ENCODE assay signal across 20 cellular contexts in genomic region chr4:61296115-61296514, GRCh38.
DNase-seq lines count a peak whose midpoint lies in the region; ATAC-seq and TF ChIP-seq lines count a peak whose summit lies in the region.
"Had no signal": no experiment of that assay in that cellular context is flagged by ENCODE, and none has a peak within 500 bp of the region (broad histone marks: within the 10 kb centered on the region; RNA-seq: fewer than 3 reads in every experiment).

No MANE protein-coding gene starts in this region.

- no peaks in the 10 kb centered on the region for H4K20me1 ChIP-seq in GM23338 (replicated peaks; ENCODE audit: insufficient read depth)
- H4K20me1 ChIP-seq in Karpas-422 (ENCODE audit: insufficient read depth, low read depth, low read length), result no peaks in the 10 kb centered on the region
- H4K20me1 ChIP-seq in SK-N-SH (ENCODE audit: insufficient read depth), result no peaks in the 10 kb centered on the region

- H3K27me3 Mint-ChIP-seq in GM23338 (ENCODE audit: insufficient read depth, low read depth, poor library complexity) (peaks cover 5% of the 10 kb centered on the region), endothelial cell (ENCODE audit: unreplicated experiment) (peaks cover 1% of the 10 kb centered on the region)

- peak overlapping the region; percentile 87 for H3K27ac Mint-ChIP-seq in GM23338
- peak overlapping the region; percentile 69 for H3K27ac Mint-ChIP-seq in endothelial cell (ENCODE audit: unreplicated experiment)
- H3K27ac Mint-ChIP-seq: T-helper 1 cell treated with Interleukin-12 subunit alpha and Interleukin-12 subunit beta and Interleukin-4 antibody, amounts not matched to agents 30 μg/mL and 1 μg/mL, for 36 hours had no signal

- ATAC-seq in GM23338, result peak; percentile 21; the same call in 1 of the 3 replicates
- ATAC-seq in HG02610 (IDR thresholded peaks at IDR 0.05; ENCODE audit: unreplicated experiment), result peak; percentile 48
- ATAC-seq: K562 had no signal

- CTCF ChIA-PET in SK-N-SH (lab: Yijun Ruan, JAX), result no interaction called here

- H3K9me2 ChIP-seq in GM23338 (ENCODE audit: insufficient read depth), result no peaks in the 10 kb centered on the region
- no peaks in the 10 kb centered on the region for H3K9me2 ChIP-seq in Karpas-422 (replicated peaks; ENCODE audit: insufficient read depth, low read length)
- no peaks in the 10 kb centered on the region for H3K9me2 ChIP-seq in SK-N-SH

- no peaks in the 10 kb centered on the region for H3K36me3 Mint-ChIP-seq in GM23338 (ENCODE audit: low read depth)
- no peaks in the 10 kb centered on the region for H3K36me3 Mint-ChIP-seq in endothelial cell (ENCODE audit: low read depth, unreplicated experiment)

- H3K36me3 ChIP-seq in GM23338 (ENCODE audit: insufficient read depth) (no peaks in the 10 kb centered on the region), Karpas-422 (ENCODE audit: insufficient read depth, low read length) (no peaks in the 10 kb centered on the region), SK-N-SH (replicated peaks in 1 of 2; ENCODE audit: control insufficient read depth in 1 of 2, insufficient read depth in 2 of 2, low read length in 1 of 2) (no peaks in the 10 kb centered on the region), stomach (no peaks in the 10 kb centered on the region)

- H3K79me2 ChIP-seq in GM23338 (replicated peaks; ENCODE audit: insufficient read depth) (no peaks in the 10 kb centered on the region), Karpas-422 (ENCODE audit: low read length) (no peaks in the 10 kb centered on the region), SK-N-SH (ENCODE audit: insufficient read depth) (no peaks in the 10 kb centered on the region)

- H3K9ac ChIP-seq in Karpas-422 (ENCODE audit: low read length) (no peak overlapping the region), SK-N-SH (no peak overlapping the region)

- H3K4me2 ChIP-seq in GM23338, result no peak overlapping the region
- H3K4me2 ChIP-seq in Karpas-422 (ENCODE audit: low read depth, low read length, poor library complexity, severe bottlenecking), result no peak overlapping the region
- no peak overlapping the region for H3K4me2 ChIP-seq in SK-N-SH

- no peak overlapping the region for H2AFZ ChIP-seq in GM23338
- H2AFZ ChIP-seq in Karpas-422 (ENCODE audit: low read length), result no peak overlapping the region
- no peak overlapping the region for H2AFZ ChIP-seq in SK-N-SH (ENCODE audit: low read depth)

- no peak for TF ChIP-seq EP300 in SK-N-SH (IDR thresholded peaks at IDR 0.05; ENCODE audit: borderline replicate concordance in 1 of 2, low read depth in 1 of 2, low read length in 1 of 2)
- no peak for TF ChIP-seq EP300 in stomach (IDR thresholded peaks at IDR 0.05)

- peaks cover 46% of the 10 kb centered on the region for H3K4me1 Mint-ChIP-seq in GM23338
- H3K4me1 Mint-ChIP-seq in endothelial cell (ENCODE audit: unreplicated experiment), result peaks cover 14% of the 10 kb centered on the region

- no peak for TF ChIP-seq RAD21 in SK-N-SH (IDR thresholded peaks at IDR 0.05; ENCODE audit: low read length)

- no peak overlapping the region for H3K4me3 ChIP-seq in GM23338
- no peak overlapping the region for H3K4me3 ChIP-seq in Karpas-422 (ENCODE audit: low read length)
- H3K4me3 ChIP-seq in SK-N-SH (ENCODE audit: low read depth in 2 of 2, low read length in 1 of 2), result no peak overlapping the region
- no peak overlapping the region for H3K4me3 ChIP-seq in stomach
- H3K4me3 ChIP-seq: K562 had no signal

- no peak for TF ChIP-seq POLR2A in stomach (IDR thresholded peaks at IDR 0.05)

- POLR2A ChIA-PET in SK-N-SH (lab: Yijun Ruan, JAX), result no interaction called here

- TF ChIP-seq CTCF in GM23338 (conservative IDR thresholded peaks at IDR 0.05; ENCODE audit: low read depth in 2 of 2) (no peak), endothelial cell (IDR thresholded peaks at IDR 0.05; ENCODE audit: unreplicated experiment) (no peak), SK-N-SH (IDR thresholded peaks at IDR 0.05) (no peak), stomach (IDR thresholded peaks at IDR 0.05) (no peak)

- peak overlapping the region; percentile 9; the same call in 1 of the 2 replicates for H3K27ac ChIP-seq in GM23338 (ENCODE audit: low read depth)
- no peak overlapping the region for H3K27ac ChIP-seq in Karpas-422 (ENCODE audit: low read length)
- H3K27ac ChIP-seq in SK-N-SH (ENCODE audit: low read depth in 2 of 2, low read length in 1 of 2), result no peak overlapping the region
- H3K27ac ChIP-seq in stomach, result no peak overlapping the region
- H3K27ac ChIP-seq: C4-2B, RWPE1 had no signal

- no peak overlapping the region for H3K4me3 Mint-ChIP-seq in GM23338
- no peak overlapping the region for H3K4me3 Mint-ChIP-seq in endothelial cell (ENCODE audit: unreplicated experiment)
- H3K4me3 Mint-ChIP-seq: T-helper 1 cell treated with Interleukin-12 subunit alpha and Interleukin-12 subunit beta and Interleukin-4 antibody, amounts not matched to agents 30 μg/mL and 1 μg/mL, for 36 hours had no signal

- WGBS in SK-N-SH (ENCODE audit: low lambda C conversion rate), result 31% methylated on average over 2 of the region's 2 CpGs
- WGBS in stomach, 5 donors, result 67 to 98% (median 87%) methylated on average over 2 of the region's 2 CpGs

- DNase-seq in GM23338 (ENCODE audit: low spot score) (no peak), NCI-H748 treated with DMSO at 0.1 percent for 48 hours (lab: John Stamatoyannopoulos, UW) (peak; percentile 24), endothelial cell (ENCODE audit: low spot score) (no peak), Karpas-422 (no peak), SK-N-SH (no peak), EL (no peak), stomach (no peak)
- DNase-seq: AML-193, GF-D8, HCEC 1CT, MV-4-11, NCI-H146, NCI-H2081 treated with DMSO at 0.1 percent for 48 hours, NCI-H2227 treated with DMSO at 0.1 percent for 48 hours, NCI-H526 had no signal

- H3K9me3 Mint-ChIP-seq in GM23338 (no peaks in the 10 kb centered on the region), endothelial cell (ENCODE audit: unreplicated experiment) (no peaks in the 10 kb centered on the region)
- H3K9me3 Mint-ChIP-seq: T-helper 1 cell treated with Interleukin-12 subunit alpha and Interleukin-12 subunit beta and Interleukin-4 antibody, amounts not matched to agents 30 μg/mL and 1 μg/mL, for 36 hours had no signal

- H3K9me3 ChIP-seq in Karpas-422 (ENCODE audit: low read length) (peaks cover 11% of the 10 kb centered on the region; the same call in 1 of the 2 replicates), SK-N-SH (no peaks in the 10 kb centered on the region), stomach (no peaks in the 10 kb centered on the region)

- H3K27me3 ChIP-seq in GM23338 (ENCODE audit: insufficient read depth), result no peaks in the 10 kb centered on the region
- no peaks in the 10 kb centered on the region for H3K27me3 ChIP-seq in Karpas-422 (ENCODE audit: low read length)
- no peaks in the 10 kb centered on the region for H3K27me3 ChIP-seq in SK-N-SH (ENCODE audit: insufficient read depth)
- H3K27me3 ChIP-seq in stomach, result no peaks in the 10 kb centered on the region

- H3F3A ChIP-seq in GM23338 (replicated peaks; ENCODE audit: low read depth) (no peaks in the 10 kb centered on the region), SK-N-SH (replicated peaks; ENCODE audit: insufficient read depth) (no peaks in the 10 kb centered on the region)

- H3K4me1 ChIP-seq in GM23338 (ENCODE audit: insufficient read depth) (peaks cover 29% of the 10 kb centered on the region), Karpas-422 (ENCODE audit: low read length) (no peaks in the 10 kb centered on the region), SK-N-SH (ENCODE audit: control insufficient read depth in 1 of 2, insufficient read depth in 2 of 2, low read depth in 1 of 2, low read length in 1 of 2) (no peaks in the 10 kb centered on the region), stomach (peaks cover 0 to 6% (median 2%) of the 10 kb centered on the region in 4 donors)

- intact Hi-C loops in stomach (cut with DNase I; ENCODE audit: low total_unique reads), result no loop called here

TF ChIP-seq in GM23338, 12 proteins besides CTCF, POLR2A, EP300 and RAD21 (continues in another document):
- TF ChIP-seq JUNB (IDR thresholded peaks at IDR 0.05; ENCODE audit: unreplicated experiment), result no peak
- TF ChIP-seq ETS1 (IDR thresholded peaks at IDR 0.05), result no peak

TF ChIP-seq in SK-N-SH, 30 proteins besides CTCF, POLR2A, EP300 and RAD21 (continues in another document):
- TF ChIP-seq TAF1 (IDR thresholded peaks at IDR 0.05; ENCODE audit: borderline replicate concordance, low read depth, low read length), result no peak
- TF ChIP-seq EZH2phosphoT487 (IDR thresholded peaks at IDR 0.05; ENCODE audit: borderline replicate concordance, low read depth), result no peak
- TF ChIP-seq FOXJ3 (CRISPR knock-in tag; IDR thresholded peaks at IDR 0.05), result no peak
- TF ChIP-seq CHD2 (IDR thresholded peaks at IDR 0.05; ENCODE audit: low read length, partially characterized antibody), result no peak
- no peak for TF ChIP-seq FOXM1 (IDR thresholded peaks at IDR 0.05; ENCODE audit: low read depth)
- TF ChIP-seq PBX3 (IDR thresholded peaks at IDR 0.05), result no peak
